32 cellular contexts compared by ENCODE assay signal in genomic region chr2:153766415-153766814, GRCh38.
"Had no signal": no experiment of that assay in that cellular context is flagged by ENCODE, and none has a peak within 500 bp of the region (broad histone marks: within the 10 kb centered on the region; RNA-seq: fewer than 3 reads in every experiment).

No MANE protein-coding gene starts in this region.

- H3K9me3 ChIP-seq: gastrocnemius medialis had no signal

- H3K4me3 Mint-ChIP-seq: activated B cell treated with CpG ODN at 0.5 μM for 24 hours; activated CD8-positive, alpha-beta T cell treated with anti-CD3 and anti-CD28 coated beads for 36 hours; activated naive CD4-positive, alpha-beta T cell treated with anti-CD3 and anti-CD28 coated beads for 36 hours; activated naive CD4-positive, alpha-beta T cell treated with anti-CD3 and anti-CD28 coated beads, Interleukin-2, amount 50 U/mL, for 24 hours; activated naive CD8-positive, alpha-beta T cell treated with anti-CD3 and anti-CD28 coated beads for 36 hours; activated naive CD8-positive, alpha-beta T cell treated with anti-CD3 and anti-CD28 coated beads, Interleukin-2, amount 50 U/mL, for 24 hours; activated T-cell treated with anti-CD3 and anti-CD28 coated beads, Interleukin-2, amount 50 U/mL, for 4 hours; activated T-helper 1 cell treated with anti-CD3 and anti-CD28 coated beads, Interleukin-12 subunit alpha, Interleukin-12 subunit beta, Interleukin-2, Interleukin-4 antibody, amounts not matched to agents 30 ng/mL and 10 ng/mL and 1 ng/mL, durations not matched to agents 14 hours and 24 hours and 36 hours; dendritic cell treated with granulocyte-macrophage colony-stimulating factor and Interleukin-4, amounts not matched to agents 40 ng/mL and 50 ng/mL, for 4 days; endodermal cell had no signal

- H3K4me1 ChIP-seq: adrenal gland, body of pancreas, gastrocnemius medialis, heart left ventricle had no signal

- ATAC-seq: activated CD4-positive, CD25-positive, alpha-beta regulatory T cell treated with anti-CD3 and anti-CD28 coated beads, Interleukin-2, amount 50 U/mL, for 24 hours; activated CD8-positive, alpha-beta T cell treated with anti-CD3 and anti-CD28 coated beads for 36 hours; activated naive CD8-positive, alpha-beta T cell treated with anti-CD3 and anti-CD28 coated beads, Interleukin-2, amount 50 U/mL, for 24 hours; activated T-cell treated with anti-CD3 and anti-CD28 coated beads, Interleukin-2, amount 50 U/mL, for 4 hours; body of pancreas; esophagus mucosa; gastrocnemius medialis; heart left ventricle had no signal

- H3K4me1 Mint-ChIP-seq: activated B cell treated with CpG ODN at 0.5 μM for 24 hours; activated naive CD4-positive, alpha-beta T cell treated with anti-CD3 and anti-CD28 coated beads, Interleukin-2, amount 50 U/mL, for 24 hours; activated naive CD8-positive, alpha-beta T cell treated with anti-CD3 and anti-CD28 coated beads for 36 hours; activated naive CD8-positive, alpha-beta T cell treated with anti-CD3 and anti-CD28 coated beads, Interleukin-2, amount 50 U/mL, for 24 hours; endodermal cell had no signal

- H3K36me3 Mint-ChIP-seq: activated naive CD8-positive, alpha-beta T cell treated with anti-CD3 and anti-CD28 coated beads for 36 hours had no signal

- H3K27ac ChIP-seq: adrenal gland, body of pancreas, coronary artery, dorsolateral prefrontal cortex, gastrocnemius medialis, heart left ventricle, WERI-Rb-1 had no signal

- H3K36me3 ChIP-seq: adrenal gland, gastrocnemius medialis, heart left ventricle, WERI-Rb-1 had no signal

- H3K4me3 ChIP-seq: adrenal gland, body of pancreas, coronary artery, dorsolateral prefrontal cortex, gastrocnemius medialis, heart left ventricle had no signal

- DNase-seq: activated B cell treated with CpG ODN at 0.5 μM for 24 hours; activated CD4-positive, alpha-beta T cell treated with anti-CD3 and anti-CD28 coated beads for 48 hours; activated CD4-positive, alpha-beta T cell treated with anti-CD3 and anti-CD28 coated beads, Interleukin-2, amount 50 U/mL, for 1 hour; activated CD4-positive, alpha-beta T cell treated with anti-CD3 and anti-CD28 coated beads, Interleukin-2, amount 50 U/mL, for 48 hours; activated CD8-positive, alpha-beta memory T cell treated with anti-CD3 and anti-CD28 coated beads for 24 hours; activated CD8-positive, alpha-beta T cell treated with anti-CD3 and anti-CD28 coated beads for 36 hours; activated effector memory CD4-positive, alpha-beta T cell treated with anti-CD3 and anti-CD28 coated beads, Interleukin-2, amount 50 U/mL, for 16 hours; activated naive CD4-positive, alpha-beta T cell treated with anti-CD3 and anti-CD28 coated beads for 36 hours; activated naive CD8-positive, alpha-beta T cell treated with anti-CD3 and anti-CD28 coated beads for 36 hours; activated naive CD8-positive, alpha-beta T cell treated with anti-CD3 and anti-CD28 coated beads, Interleukin-2, amount 50 U/mL, for 24 hours; activated T-cell treated with anti-CD3 and anti-CD28 coated beads, Interleukin-2, amount 50 U/mL, for 4 hours; adrenal gland; amygdala; aorta; body of pancreas; caudate nucleus; dorsolateral prefrontal cortex; effector memory CD4-positive, alpha-beta T cell; endodermal cell; foreskin fibroblast; gastrocnemius medialis; glutamatergic neuron; heart left ventricle; T-helper 2 cell; WERI-Rb-1 had no signal

- H3K27ac Mint-ChIP-seq: activated B cell treated with CpG ODN at 0.5 μM for 24 hours; activated CD8-positive, alpha-beta T cell treated with anti-CD3 and anti-CD28 coated beads for 36 hours; activated naive CD4-positive, alpha-beta T cell treated with anti-CD3 and anti-CD28 coated beads for 36 hours; activated naive CD4-positive, alpha-beta T cell treated with anti-CD3 and anti-CD28 coated beads, Interleukin-2, amount 50 U/mL, for 24 hours; activated naive CD8-positive, alpha-beta T cell treated with anti-CD3 and anti-CD28 coated beads for 36 hours; activated naive CD8-positive, alpha-beta T cell treated with anti-CD3 and anti-CD28 coated beads, Interleukin-2, amount 50 U/mL, for 24 hours; activated T-helper 1 cell treated with anti-CD3 and anti-CD28 coated beads, Interleukin-12 subunit alpha, Interleukin-12 subunit beta, Interleukin-2, Interleukin-4 antibody, amounts not matched to agents 30 ng/mL and 10 ng/mL and 1 ng/mL, durations not matched to agents 14 hours and 24 hours and 36 hours; activated T-helper 2 cell treated with anti-CD3 and anti-CD28 coated beads, Interferon-gamma antibody, Interleukin-2, Interleukin-4, amounts not matched to agents 10 μg/mL and 5 μg/mL and 100 μg/mL, durations not matched to agents 14 hours and 24 hours and 36 hours; dendritic cell treated with granulocyte-macrophage colony-stimulating factor and Interleukin-4, amounts not matched to agents 40 ng/mL and 50 ng/mL, for 4 days; endodermal cell had no signal

- H3K27me3 ChIP-seq: adrenal gland, body of pancreas, gastrocnemius medialis, heart left ventricle had no signal

- H3K27me3 Mint-ChIP-seq: activated B cell treated with CpG ODN at 0.5 μM for 24 hours; activated CD8-positive, alpha-beta T cell treated with anti-CD3 and anti-CD28 coated beads for 36 hours; activated naive CD4-positive, alpha-beta T cell treated with anti-CD3 and anti-CD28 coated beads, Interleukin-2, amount 50 U/mL, for 24 hours; activated naive CD8-positive, alpha-beta T cell treated with anti-CD3 and anti-CD28 coated beads for 36 hours; activated naive CD8-positive, alpha-beta T cell treated with anti-CD3 and anti-CD28 coated beads, Interleukin-2, amount 50 U/mL, for 24 hours; dendritic cell treated with granulocyte-macrophage colony-stimulating factor and Interleukin-4, amounts not matched to agents 40 ng/mL and 50 ng/mL, for 4 days had no signal
